Comparison of ENCODE assay signal across 26 cellular contexts in genomic region chr2:52194342-52194741, GRCh38.
DNase-seq lines count a peak whose midpoint lies in the region; ATAC-seq, FAIRE-seq and TF ChIP-seq lines count a peak whose summit lies in the region.
"Had no signal": no experiment of that assay in that cellular context is flagged by ENCODE, and none has a peak within 500 bp of the region (broad histone marks: within the 10 kb centered on the region; RNA-seq: fewer than 3 reads in every experiment).

No MANE protein-coding gene starts in this region.

- TF ChIP-seq CTCF in A549 (IDR thresholded peaks at IDR 0.05) = no peak
- no peak for TF ChIP-seq CTCF in IMR-90 (conservative IDR thresholded peaks at IDR 0.05; ENCODE audit: low read depth, low read length)
- TF ChIP-seq CTCF in bronchial epithelial cell (IDR thresholded peaks at IDR 0.05; ENCODE audit: insufficient read depth, low read length, severe bottlenecking) = no peak
- no peak for TF ChIP-seq CTCF in hepatocyte (IDR thresholded peaks at IDR 0.05; ENCODE audit: poor library complexity)

- POLR2A ChIA-PET in A549 (lab: Yijun Ruan, JAX) (no interaction called here), IMR-90 (lab: Charles Lee; ENCODE audit: unreplicated experiment) (interaction anchor here (0.5 kb wide), 1 partner anchor 120 kb away, joined by 6 read pairs; no protein-coding TSS in a partner anchor)

- H3K18ac ChIP-seq in IMR-90 (ENCODE audit: low read depth, low read length) (no peak overlapping the region), neuronal stem cell (ENCODE audit: low read length) (no peak overlapping the region)

- H3K9ac ChIP-seq in IMR-90 (ENCODE audit: low read depth, low read length) (no peak overlapping the region), neuronal stem cell (ENCODE audit: low read depth, low read length, poor library complexity) (no peak overlapping the region)
- H3K9ac ChIP-seq: BLaER1 had no signal

- H3K9me1 ChIP-seq in IMR-90 (ENCODE audit: insufficient read depth, low read length) = no peaks in the 10 kb centered on the region

- no peak overlapping the region for H2BK12ac ChIP-seq in neuronal stem cell (ENCODE audit: low read length)

- H4K8ac ChIP-seq in IMR-90 (ENCODE audit: low read depth in 2 of 2, low read length in 2 of 2) (no peak overlapping the region), neuronal stem cell (ENCODE audit: low read depth, low read length) (no peak overlapping the region)

- H2BK15ac ChIP-seq in IMR-90 (ENCODE audit: low read depth, low read length) = no peak overlapping the region
- no peak overlapping the region for H2BK15ac ChIP-seq in neuronal stem cell (ENCODE audit: low read length)

- H2AFZ ChIP-seq in IMR-90 (replicated peaks; ENCODE audit: low read length, poor library complexity) (no peak overlapping the region), hepatocyte (no peak overlapping the region), neuronal stem cell (ENCODE audit: low read length) (no peak overlapping the region)

- no peak overlapping the region for H2AK5ac ChIP-seq in IMR-90 (ENCODE audit: low read depth, low read length)
- H2AK5ac ChIP-seq in neuronal stem cell (ENCODE audit: low read depth, low read length) = no peak overlapping the region

- TF ChIP-seq RAD21 in A549 (conservative IDR thresholded peaks at IDR 0.05 in 1 of 2, IDR thresholded peaks at IDR 0.05 in 1 of 2) (no peak), IMR-90 (IDR thresholded peaks at IDR 0.05; ENCODE audit: low read length) (no peak)

- no peak overlapping the region for H2AK9ac ChIP-seq in IMR-90 (replicated peaks; ENCODE audit: low read depth, low read length, poor library complexity)

- FAIRE-seq in A549 (lab: Jason Lieb, UNC) (peak; percentile 65), bronchial epithelial cell (lab: Jason Lieb, UNC) (no peak), urothelium cell line (lab: Jason Lieb, UNC) (no peak)
- FAIRE-seq: GM12878, GM12892, GM18507 had no signal

- H3K27me3 ChIP-seq in IMR-90 (ENCODE audit: control insufficient read depth, insufficient read depth, low read length) = no peaks in the 10 kb centered on the region
- no peaks in the 10 kb centered on the region for H3K27me3 ChIP-seq in bronchial epithelial cell (ENCODE audit: control insufficient read depth, insufficient read depth, low read length)
- no peaks in the 10 kb centered on the region for H3K27me3 ChIP-seq in hepatocyte
- no peaks in the 10 kb centered on the region for H3K27me3 ChIP-seq in neuronal stem cell (ENCODE audit: control insufficient read depth in 3 of 3, insufficient read depth in 3 of 3, low read depth in 1 of 3, low read length in 3 of 3)
- H3K27me3 ChIP-seq: BE2C, BLaER1 had no signal

- no peak overlapping the region for H3K14ac ChIP-seq in IMR-90 (replicated peaks; ENCODE audit: low read depth, low read length)
- no peak overlapping the region for H3K14ac ChIP-seq in neuronal stem cell (ENCODE audit: low read length)

- no peak overlapping the region for H4K5ac ChIP-seq in IMR-90 (ENCODE audit: low read depth, low read length)

- H4K20me1 ChIP-seq in IMR-90 (ENCODE audit: insufficient read depth, low read length) = no peaks in the 10 kb centered on the region
- no peaks in the 10 kb centered on the region for H4K20me1 ChIP-seq in hepatocyte (ENCODE audit: insufficient read depth, poor library complexity, severe bottlenecking)
- H4K20me1 ChIP-seq: BLaER1 had no signal

- DNase-seq in A549 (ENCODE audit: low read depth in 1 of 2, low spot score in 1 of 2) (no peak), IMR-90 (peak; percentile 54), bronchial epithelial cell (ENCODE audit: low read depth) (peak; percentile 1), hepatocyte (ENCODE audit: low spot score) (no peak), dermis blood vessel endothelial cell (no peak), neuronal stem cell (ENCODE audit: low spot score) (no peak), urothelium cell line (ENCODE audit: low spot score) (no peak)
- DNase-seq: ACHN; BE2C; C1 segment of cervical spinal cord; CD4-positive, alpha-beta memory T cell; CD4-positive, CD25-positive, alpha-beta regulatory T cell; CD8-positive, alpha-beta memory T cell; COR-L47; DMS 273 treated with DMSO at 0.1 percent for 48 hours; DMS153; DMS53; DMS79; DND-41; EL; GDM1 had no signal

- H3K23ac ChIP-seq in IMR-90 (ENCODE audit: low read depth, low read length) (no peak overlapping the region), neuronal stem cell (ENCODE audit: low read depth, low read length, poor library complexity) (no peak overlapping the region)

- H4K91ac ChIP-seq in IMR-90 (ENCODE audit: insufficient read depth, low read depth, low read length) (no peak overlapping the region), neuronal stem cell (ENCODE audit: low read depth, low read length, poor library complexity) (no peak overlapping the region)

- H3K79me1 ChIP-seq in IMR-90 (ENCODE audit: low read depth in 1 of 2, low read length in 2 of 2) = no peaks in the 10 kb centered on the region
- H3K79me1 ChIP-seq in neuronal stem cell (ENCODE audit: low read depth, low read length) = no peaks in the 10 kb centered on the region

- ATAC-seq in A549 = no peak
- peak; percentile 80; the same call in 1 of the 2 replicates for ATAC-seq in IMR-90 (ENCODE audit: low read depth)
- ATAC-seq: GM12878 had no signal

- H2BK5ac ChIP-seq in IMR-90 (ENCODE audit: low read depth, low read length, poor library complexity, severe bottlenecking) = no peak overlapping the region
- no peak overlapping the region for H2BK5ac ChIP-seq in neuronal stem cell (ENCODE audit: low read length)

- H3K36me3 ChIP-seq in IMR-90 (ENCODE audit: control insufficient read depth, insufficient read depth, low read length) (no peaks in the 10 kb centered on the region), bronchial epithelial cell (ENCODE audit: control insufficient read depth, insufficient read depth, low read length) (no peaks in the 10 kb centered on the region), hepatocyte (replicated peaks; ENCODE audit: insufficient read depth, low read depth) (no peaks in the 10 kb centered on the region), neuronal stem cell (replicated peaks in 1 of 2; ENCODE audit: control insufficient read depth in 2 of 2, insufficient read depth in 2 of 2, low read length in 2 of 2) (no peaks in the 10 kb centered on the region)
- H3K36me3 ChIP-seq: BE2C, BLaER1 had no signal

- intact Hi-C loops in IMR-90 (cut with micrococcal nuclease) = no loop called here

- H3K79me2 ChIP-seq in hepatocyte = no peaks in the 10 kb centered on the region

- dilution Hi-C loops in IMR-90 (cut with HindIII; ENCODE audit: low sequenced_read_pairs, unreplicated experiment) = no loop called here

- in situ Hi-C loops in IMR-90 (cut with MboI; ENCODE audit: low sequenced_read_pairs) = no loop called here

- TF ChIP-seq EP300 in A549 (IDR thresholded peaks at IDR 0.05) = no peak

- no peaks in the 10 kb centered on the region for H3K9me2 ChIP-seq in hepatocyte (replicated peaks; ENCODE audit: insufficient read depth)

- TF ChIP-seq POLR2A in A549 (IDR thresholded peaks at IDR 0.05; ENCODE audit: low read length) (no peak), IMR-90 (IDR thresholded peaks at IDR 0.05; ENCODE audit: low read depth, low read length) (no peak)

- H3K4me1 ChIP-seq in A549 = no peaks in the 10 kb centered on the region
- H3K4me1 ChIP-seq in IMR-90 (ENCODE audit: control insufficient read depth, insufficient read depth, low read length) = no peaks in the 10 kb centered on the region
- H3K4me1 ChIP-seq in hepatocyte (ENCODE audit: insufficient read depth) = no peaks in the 10 kb centered on the region
- H3K4me1 ChIP-seq in neuronal stem cell (ENCODE audit: control insufficient read depth in 2 of 2, insufficient read depth in 1 of 2, low read depth in 1 of 2, low read length in 2 of 2) = no peaks in the 10 kb centered on the region
- H3K4me1 ChIP-seq: BE2C, BLaER1 had no signal

- H3K4me3 ChIP-seq in A549 (no peak overlapping the region), IMR-90 (ENCODE audit: insufficient read depth, low read depth, low read length) (no peak overlapping the region), bronchial epithelial cell (ENCODE audit: low read depth, low read length) (no peak overlapping the region), hepatocyte (no peak overlapping the region), neuronal stem cell (ENCODE audit: low read length in 2 of 2) (no peak overlapping the region)
- H3K4me3 ChIP-seq: BLaER1, GM12878 had no signal

- no peak overlapping the region for H3K4me2 ChIP-seq in A549
- no peak overlapping the region for H3K4me2 ChIP-seq in IMR-90 (ENCODE audit: low read depth, low read length)
- no peak overlapping the region for H3K4me2 ChIP-seq in hepatocyte
- no peak overlapping the region for H3K4me2 ChIP-seq in neuronal stem cell (ENCODE audit: insufficient read depth, low read length, poor library complexity, severe bottlenecking)
- H3K4me2 ChIP-seq: BLaER1 had no signal

- H3K9me3 ChIP-seq in A549 (0 out of 3 replicates have a peak, but pooled peaks cover 2% of the 10 kb centered on the region), IMR-90 (ENCODE audit: control insufficient read depth, insufficient read depth, low read length) (no peaks in the 10 kb centered on the region), hepatocyte (ENCODE audit: low read depth) (no peaks in the 10 kb centered on the region), neuronal stem cell (replicated peaks in 1 of 2; ENCODE audit: control insufficient read depth in 2 of 2, insufficient read depth in 1 of 2, low read depth in 1 of 2, low read length in 2 of 2) (no peaks in the 10 kb centered on the region)
- H3K9me3 ChIP-seq: BE2C, BLaER1 had no signal

- BruUV-seq in IMR-90 (replicated peaks; lab: Mats Ljungman, UMichigan) = no TSS peak

- CTCF ChIA-PET in A549 (lab: Yijun Ruan, JAX) = no interaction called here
- CTCF ChIA-PET in IMR-90 (lab: Yijun Ruan, JAX) = no interaction called here

- 57% methylated on average over 2 of the region's 2 CpGs for WGBS in A549 (ENCODE audit: missing lambda C conversion rate)
- no CpG with 5 or more reads among the region's 2 CpGs for WGBS in IMR-90 (ENCODE audit: extremely low coverage in 2 of 2, insufficient read length in 1 of 2), 2 experiments
- 90% methylated on average over 2 of the region's 2 CpGs for WGBS in hepatocyte (ENCODE audit: low lambda C conversion rate, missing lambda C conversion rate)
- WGBS in neuronal stem cell (ENCODE audit: extremely low coverage in 2 of 2, insufficient read length in 2 of 2, insufficient replicate concordance in 1 of 2), 2 donors = no CpG with 5 or more reads among the region's 2 CpGs

- no peak overlapping the region for H3K4ac ChIP-seq in IMR-90 (ENCODE audit: low read depth, low read length)
- H3K4ac ChIP-seq in neuronal stem cell (ENCODE audit: low read length) = no peak overlapping the region

- H3K56ac ChIP-seq in IMR-90 (ENCODE audit: extremely low read depth, insufficient read depth, low read length) = no peak overlapping the region

- H2BK120ac ChIP-seq in IMR-90 (ENCODE audit: low read depth, low read length) (no peak overlapping the region), neuronal stem cell (ENCODE audit: low read depth, low read length) (no peak overlapping the region)

- H3K27ac ChIP-seq in A549 = no peak overlapping the region
- no peak overlapping the region for H3K27ac ChIP-seq in IMR-90 (ENCODE audit: insufficient read depth, low read length)
- peak overlapping the region; percentile 27 for H3K27ac ChIP-seq in hepatocyte
- H3K27ac ChIP-seq in neuronal stem cell (replicated peaks; ENCODE audit: low read length) = no peak overlapping the region
- H3K27ac ChIP-seq: 22Rv1, BLaER1 had no signal

- no peak overlapping the region for H2BK20ac ChIP-seq in IMR-90 (ENCODE audit: low read depth, low read length)

Comparison
In these comparisons a context has a peak if more than half of its experiments do, and no peak if none do; other contexts are left out.
1. DNase-seq: peak in IMR-90 (single experiment) and bronchial epithelial cell (single experiment); none in A549 (0 of 2), hepatocyte (single experiment), dermis blood vessel endothelial cell (single experiment), neuronal stem cell (single experiment) and urothelium cell line (single experiment).